In genomic region chr17:35073991-35074627, GRCh38 we compare ENCODE assay signal across 12 cellular contexts. TPM values are rescaled to one million over a fixed set of nuclear protein-coding genes. Genes with fewer than 3 reads are reported as not detected.
DNase-seq lines count a peak whose midpoint lies in the region; ATAC-seq and TF ChIP-seq lines count a peak whose summit lies in the region.
"Had no signal": no experiment of that assay in that cellular context is flagged by ENCODE, and none has a peak within 500 bp of the region (broad histone marks: within the 10 kb centered on the region; RNA-seq: fewer than 3 reads in every experiment).

No MANE protein-coding gene starts in this region.

- TF ChIP-seq POLR2A in right lobe of liver (IDR thresholded peaks at IDR 0.05), result no peak

- peak overlapping the region; percentile 50 for H3K4me3 Mint-ChIP-seq in activated naive CD8-positive, alpha-beta T cell treated with anti-CD3 and anti-CD28 coated beads, Interleukin-2, amount 10 ng/mL, durations not matched to agents 7 days and 5 days
- no peak overlapping the region for H3K4me3 Mint-ChIP-seq in H9

- intact Hi-C loops in right lobe of liver (cut with DNase I) (no loop called here), left cardiac atrium (cut with DNase I) (no loop called here)

- H3K4ac ChIP-seq in H9 (ENCODE audit: low read depth, low read length), result no peak overlapping the region

- ATAC-seq in activated naive CD8-positive, alpha-beta T cell treated with anti-CD3 and anti-CD28 coated beads, Interleukin-2, amount 10 ng/mL, durations not matched to agents 7 days and 5 days (ENCODE audit: low read depth), result no peak
- ATAC-seq in right lobe of liver (peak in 3 of 4 donors; percentile 45 to 60 (median 50)), left cardiac atrium (no peak)

- H3K4me2 ChIP-seq in H9 (ENCODE audit: insufficient read depth, insufficient read length, low read length), result no peak overlapping the region

- no peaks in the 10 kb centered on the region for H3K27me3 ChIP-seq in right lobe of liver
- no peaks in the 10 kb centered on the region for H3K27me3 ChIP-seq in H9 (ENCODE audit: insufficient read depth, low read length)
- H3K27me3 ChIP-seq: BE2C had no signal

- TF ChIP-seq CTCF in right lobe of liver (IDR thresholded peaks at IDR 0.05) (no peak), H9 (conservative IDR thresholded peaks at IDR 0.05) (no peak)

- no peak overlapping the region for H4K5ac ChIP-seq in H9 (ENCODE audit: insufficient read length, low read depth, low read length)

- H2BK5ac ChIP-seq in H9 (ENCODE audit: insufficient read length, low read length), result no peak overlapping the region

- H3K18ac ChIP-seq in H9 (ENCODE audit: insufficient read length, low read depth, low read length), result no peak overlapping the region

- H3K23ac ChIP-seq in H9 (ENCODE audit: insufficient read length, low read depth, low read length), result no peak overlapping the region

- no peak overlapping the region for H3K14ac ChIP-seq in H9 (ENCODE audit: insufficient read depth, low read length)

- H4K20me1 ChIP-seq in H9 (ENCODE audit: control insufficient read depth, insufficient read depth, insufficient read length), result no peaks in the 10 kb centered on the region

- H3K23me2 ChIP-seq in H9 (ENCODE audit: insufficient read length, low read depth, low read length, poor library complexity, severe bottlenecking), result no peaks in the 10 kb centered on the region

- H3K4me1 Mint-ChIP-seq in activated naive CD8-positive, alpha-beta T cell treated with anti-CD3 and anti-CD28 coated beads, Interleukin-2, amount 10 ng/mL, durations not matched to agents 7 days and 5 days, result peaks cover 26% of the 10 kb centered on the region
- no peaks in the 10 kb centered on the region; a peak in 1 of 4 replicates for H3K4me1 Mint-ChIP-seq in H9

- H2BK20ac ChIP-seq in H9 (ENCODE audit: low read depth, low read length, poor library complexity, severe bottlenecking), result no peak overlapping the region

- H2AK5ac ChIP-seq in H9 (ENCODE audit: insufficient read length, low read length), result no peak overlapping the region

- no peak overlapping the region for H3K56ac ChIP-seq in H9 (ENCODE audit: insufficient read length, low read depth, low read length)

- 48% methylated on average over 5 of the region's 5 CpGs for WGBS in right lobe of liver (ENCODE audit: insufficient coverage, low coverage, low lambda C conversion rate, missing lambda C conversion rate)
- no CpG with 5 or more reads among the region's 5 CpGs for WGBS in H9 (ENCODE audit: extremely low coverage, insufficient read length, low lambda C conversion rate)

- H3K4me3 ChIP-seq in right lobe of liver, result no peak overlapping the region

- H3K27ac ChIP-seq in right lobe of liver, result peak overlapping the region; percentile 13 to 66 (median 58)
- no peak overlapping the region for H3K27ac ChIP-seq in H9 (ENCODE audit: insufficient read length, low read depth, low read length)

- no peak overlapping the region for H3T11ph ChIP-seq in H9 (ENCODE audit: low read length)

- H2AFZ ChIP-seq in H9 (ENCODE audit: low read length), result no peak overlapping the region

- no peak overlapping the region for H2BK12ac ChIP-seq in H9 (ENCODE audit: insufficient read length, low read depth, low read length)

- H3K79me1 ChIP-seq in H9 (ENCODE audit: insufficient read depth, low read depth, low read length, poor library complexity, severe bottlenecking), result no peaks in the 10 kb centered on the region

- no peak overlapping the region for H2BK120ac ChIP-seq in H9 (ENCODE audit: low read depth, low read length, poor library complexity, severe bottlenecking)

- no peaks in the 10 kb centered on the region for H3K27me3 Mint-ChIP-seq in activated naive CD8-positive, alpha-beta T cell treated with anti-CD3 and anti-CD28 coated beads, Interleukin-2, amount 10 ng/mL, durations not matched to agents 7 days and 5 days
- H3K27me3 Mint-ChIP-seq in H9 (ENCODE audit: low read depth), result no peaks in the 10 kb centered on the region

- H3K27ac Mint-ChIP-seq in activated naive CD8-positive, alpha-beta T cell treated with anti-CD3 and anti-CD28 coated beads, Interleukin-2, amount 10 ng/mL, durations not matched to agents 7 days and 5 days, result no peak overlapping the region
- no peak overlapping the region for H3K27ac Mint-ChIP-seq in H9

- DNase-seq in stimulated activated CD4-positive, alpha-beta T cell treated with anti-CD3 and anti-CD28 coated beads, Interleukin-4, amount 100 ng/mL, for 24 hours, result peak; percentile 31
- no peak for DNase-seq in stimulated activated CD4-positive, alpha-beta T cell treated with anti-CD3 and anti-CD28 coated beads, Interleukin-12 subunit alpha, Interleukin-12 subunit beta, amount 100 ng/mL, for 4 hours
- DNase-seq in activated naive CD8-positive, alpha-beta T cell treated with anti-CD3 and anti-CD28 coated beads, Interleukin-2, amount 10 ng/mL, durations not matched to agents 7 days and 5 days, result no peak
- DNase-seq in right lobe of liver, result no peak
- no peak for DNase-seq in amygdala (lab: John Stamatoyannopoulos, UW)
- no peak for DNase-seq in NCI-H1092 treated with DMSO at 0.1 percent for 48 hours (lab: John Stamatoyannopoulos, UW)
- DNase-seq in H9, result no peak
- no peak for DNase-seq in left cardiac atrium
- DNase-seq: BE2C, NCI-H1930 had no signal

- no peak overlapping the region for H4K91ac ChIP-seq in H9 (ENCODE audit: insufficient read length, low read depth, low read length)

- H3K9me3 Mint-ChIP-seq in activated naive CD8-positive, alpha-beta T cell treated with anti-CD3 and anti-CD28 coated beads, Interleukin-2, amount 10 ng/mL, durations not matched to agents 7 days and 5 days, result no peaks in the 10 kb centered on the region
- H3K9me3 Mint-ChIP-seq in H9, result no peaks in the 10 kb centered on the region

- no peak overlapping the region for H2BK15ac ChIP-seq in H9 (ENCODE audit: low read depth, low read length)

- POLR2A ChIA-PET in activated naive CD8-positive, alpha-beta T cell treated with anti-CD3 and anti-CD28 coated beads, Interleukin-2, amount 10 ng/mL, durations not matched to agents 7 days and 5 days (lab: Charles Lee), result interaction anchor here (0.9 to 1.2 kb wide), 2 partner anchors 12 to 15 kb away, joined by 3 to 4 read pairs; no protein-coding TSS in a partner anchor

- H3K4me1 ChIP-seq in right lobe of liver, result peaks cover 0 to 38% (median 18%) of the 10 kb centered on the region in 4 donors
- no peaks in the 10 kb centered on the region for H3K4me1 ChIP-seq in H9 (ENCODE audit: insufficient read depth, low read length)
- H3K4me1 ChIP-seq: BE2C had no signal

- H3K36me3 ChIP-seq in right lobe of liver, result no peaks in the 10 kb centered on the region
- H3K36me3 ChIP-seq: BE2C had no signal

- peaks cover 10% of the 10 kb centered on the region for H3K36me3 Mint-ChIP-seq in activated naive CD8-positive, alpha-beta T cell treated with anti-CD3 and anti-CD28 coated beads, Interleukin-2, amount 10 ng/mL, durations not matched to agents 7 days and 5 days
- no peaks in the 10 kb centered on the region for H3K36me3 Mint-ChIP-seq in H9 (ENCODE audit: insufficient read depth in 1 of 3, low read depth in 3 of 3)

- H3K9ac ChIP-seq in H9 (ENCODE audit: extremely low read depth, insufficient read length, low read length), result no peak overlapping the region

- H3K9me3 ChIP-seq in right lobe of liver (no peaks in the 10 kb centered on the region), H9 (ENCODE audit: control insufficient read depth, low read depth, low read length) (no peaks in the 10 kb centered on the region)
- H3K9me3 ChIP-seq: BE2C had no signal

- no peak overlapping the region for H4K8ac ChIP-seq in H9 (replicated peaks; ENCODE audit: insufficient read length, low read depth, low read length)

- no peaks in the 10 kb centered on the region for H3K79me2 ChIP-seq in H9 (ENCODE audit: insufficient read depth, low read length)

RNA-seq across cellular contexts. Expression of gene RFFL, which starts 10.6 kb away (rescaled TPM):
- 10 to 100 TPM; 37.4 to 42.3 TPM for total RNA-seq in activated naive CD8-positive, alpha-beta T cell treated with anti-CD3 and anti-CD28 coated beads, Interleukin-2, amount 10 ng/mL, durations not matched to agents 7 days and 5 days
- total RNA-seq in right lobe of liver (10 to 100 TPM; 29.0 to 39.0 (median 34.1) TPM), H9 (2021) (21.1 and 21.4 TPM in 2 replicates), left cardiac atrium (10 to 100 TPM; 14.5 to 19.0 TPM)

RNA-seq across cellular contexts. Expression of gene RAD51D, which starts 45.6 kb away (rescaled TPM):
- total RNA-seq in activated naive CD8-positive, alpha-beta T cell treated with anti-CD3 and anti-CD28 coated beads, Interleukin-2, amount 10 ng/mL, durations not matched to agents 7 days and 5 days, result 10 to 100 TPM; 27.3 to 33.8 TPM
- 1 to 10 TPM; 3.9 to 5.5 (median 4.3) TPM for total RNA-seq in right lobe of liver
- 14.0 and 15.8 TPM in 2 replicates for total RNA-seq in H9 (2021)
- total RNA-seq in left cardiac atrium, result 1 to 10 TPM; 4.7 to 9.2 TPM

RNA-seq across cellular contexts. Expression of gene FNDC8, which starts 47.3 kb away (rescaled TPM):
- total RNA-seq in activated naive CD8-positive, alpha-beta T cell treated with anti-CD3 and anti-CD28 coated beads, Interleukin-2, amount 10 ng/mL, durations not matched to agents 7 days and 5 days, result not detected
- not detected for total RNA-seq in right lobe of liver
- total RNA-seq in H9 (2021), result not detected in 2 replicates
- not detected for total RNA-seq in left cardiac atrium
- total RNA-seq: endothelial cell of umbilical vein, lower leg skin had no signal

Comparison
In these comparisons a context has a peak if more than half of its experiments do, and no peak if none do; other contexts are left out.
1. ATAC-seq: peak in right lobe of liver (3 of 4); none in activated naive CD8-positive, alpha-beta T cell treated with anti-CD3 and anti-CD28 coated beads, Interleukin-2, amount 10 ng/mL, durations not matched to agents 7 days and 5 days (single experiment) and left cardiac atrium (0 of 2).